8 cellular contexts compared by ENCODE assay signal in genomic region chr17:77373298-77374169, GRCh38.
DNase-seq lines count a peak whose midpoint lies in the region; ATAC-seq and TF ChIP-seq lines count a peak whose summit lies in the region.

No MANE protein-coding gene starts in this region.

- H3K27ac ChIP-seq in A673 (ENCODE audit: low read depth, low read length, poor library complexity, severe bottlenecking), result peak overlapping the region; percentile 95
- peak overlapping the region; percentile 87 to 93 (median 90) for H3K27ac ChIP-seq in Peyer's patch
- H3K27ac ChIP-seq in lower lobe of right lung, result peak overlapping the region; percentile 83
- H3K27ac ChIP-seq in tibial artery, result peak overlapping the region; percentile 88 to 97

- H3K27me3 ChIP-seq in A673 (replicated peaks; ENCODE audit: insufficient read depth, low read depth, low read length, poor library complexity), result no peaks in the 10 kb centered on the region
- no peaks in the 10 kb centered on the region for H3K27me3 ChIP-seq in Peyer's patch
- H3K27me3 ChIP-seq in lower lobe of right lung (ENCODE audit: low read depth), result no peaks in the 10 kb centered on the region
- no peaks in the 10 kb centered on the region for H3K27me3 ChIP-seq in tibial artery

- POLR2A ChIA-PET in A673 (lab: Charles Lee; ENCODE audit: low non-redundant PET), result no interaction called here

- intact Hi-C loops in A673 (cut with micrococcal nuclease; ENCODE audit: unreplicated experiment) (loop anchor here (5.0 kb wide), 1 partner anchor 41 kb away; no protein-coding TSS in a partner anchor), lower lobe of right lung (cut with DNase I) (no loop called here), tibial artery (cut with DNase I; ENCODE audit: low total_unique reads) (loop anchor here (5.0 kb wide), 1 partner anchor 54 kb away; no protein-coding TSS in a partner anchor)

- no TSS peak for BruUV-seq in A673 (replicated peaks; lab: Mats Ljungman, UMichigan)

- CTCF ChIA-PET in A673 (lab: Charles Lee), result no interaction called here

- peaks cover 58% of the 10 kb centered on the region for H3K4me1 ChIP-seq in A673 (ENCODE audit: insufficient read depth, low read length, poor library complexity, severe bottlenecking)
- H3K4me1 ChIP-seq in Peyer's patch, result peaks cover 5 to 71% (median 28%) of the 10 kb centered on the region in 4 donors
- peaks cover 76% of the 10 kb centered on the region for H3K4me1 ChIP-seq in lower lobe of right lung
- peaks cover 5 to 75% (median 61%) of the 10 kb centered on the region in 4 donors for H3K4me1 ChIP-seq in tibial artery

- TF ChIP-seq POLR2A in Peyer's patch (IDR thresholded peaks at IDR 0.05), result no peak

- H3K9me3 ChIP-seq in A673 (ENCODE audit: low read depth, low read length, poor library complexity, severe bottlenecking) (no peaks in the 10 kb centered on the region), Peyer's patch (no peaks in the 10 kb centered on the region), lower lobe of right lung (no peaks in the 10 kb centered on the region), tibial artery (no peaks in the 10 kb centered on the region)

- ATAC-seq in GM18868 (IDR thresholded peaks at IDR 0.05; ENCODE audit: unreplicated experiment) (peak; percentile 30), lower lobe of right lung (peak; percentile 6 to 27)

- no peaks in the 10 kb centered on the region for H3K36me3 ChIP-seq in A673 (ENCODE audit: insufficient read depth, low read length, poor library complexity, severe bottlenecking)
- no peaks in the 10 kb centered on the region for H3K36me3 ChIP-seq in Peyer's patch
- H3K36me3 ChIP-seq in lower lobe of right lung, result no peaks in the 10 kb centered on the region
- no peaks in the 10 kb centered on the region for H3K36me3 ChIP-seq in tibial artery

- H3K4me3 ChIP-seq in A673 (ENCODE audit: low read depth, low read length, poor library complexity, severe bottlenecking), result peak overlapping the region; percentile 95
- peak overlapping the region; percentile 70 to 90 (median 70) for H3K4me3 ChIP-seq in Peyer's patch
- peak overlapping the region; percentile 78 for H3K4me3 ChIP-seq in lower lobe of right lung
- H3K4me3 ChIP-seq in tibial artery, result peak overlapping the region; percentile 63 to 93

- TF ChIP-seq CTCF in A673 (conservative IDR thresholded peaks at IDR 0.05; ENCODE audit: low read depth, low read length) (no peak), Peyer's patch (IDR thresholded peaks at IDR 0.05) (no peak), lower lobe of right lung (IDR thresholded peaks at IDR 0.05) (no peak), tibial artery (IDR thresholded peaks at IDR 0.05) (no peak)

- peak; percentile 74 for DNase-seq in A673 (ENCODE audit: low spot score)
- peak in 2 of 3 donors; percentile 51 to 71 for DNase-seq in Peyer's patch
- peak; percentile 33 for DNase-seq in cerebellar cortex (ENCODE audit: low spot score)
- DNase-seq in lower lobe of right lung, result peak; percentile 72
- peak in 1 of 2 donors; percentile 84 for DNase-seq in tibial artery
- no peak for DNase-seq in cerebellum (ENCODE audit: low spot score)
- DNase-seq in NCI-H1105 (lab: John Stamatoyannopoulos, UW), result no peak

Comparison
In these comparisons a context has a peak if more than half of its experiments do, and no peak if none do; other contexts are left out.
1. DNase-seq: peak in A673 (single experiment), Peyer's patch (2 of 3), cerebellar cortex (single experiment) and lower lobe of right lung (single experiment); none in cerebellum (single experiment) and NCI-H1105 (single experiment).
2. Peak in every context shown above with its lines, with median percentiles within 50 percentile points of each other: H3K27ac ChIP-seq and H3K4me3 ChIP-seq.